ENCODE assay signal across 30 cellular contexts in the genomic region with DNA sequence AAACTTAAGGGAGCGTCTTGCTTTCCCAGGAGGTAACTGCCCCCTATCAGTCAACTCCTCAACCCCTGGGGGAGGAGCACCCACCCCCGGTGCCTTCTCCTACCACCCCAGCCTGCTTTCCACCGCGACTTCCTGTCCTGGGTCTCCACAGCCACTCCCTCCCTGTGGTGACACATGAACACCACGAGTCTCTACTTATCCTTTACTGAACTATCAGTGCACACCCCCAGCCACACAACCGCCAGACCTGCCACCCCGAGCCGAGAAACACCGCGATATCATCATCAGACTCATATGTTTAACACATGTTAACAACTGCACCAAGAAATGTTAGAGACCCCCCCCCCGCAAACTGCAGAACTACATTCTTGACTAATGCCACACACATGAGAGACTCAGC. TPM values are rescaled to one million over a fixed set of nuclear protein-coding genes. Genes with fewer than 3 reads are reported as not detected.
DNase-seq lines count a peak whose midpoint lies in the region; ATAC-seq, FAIRE-seq and TF ChIP-seq lines count a peak whose summit lies in the region.
"Had no signal": no experiment of that assay in that cellular context is flagged by ENCODE, and none has a peak within 500 bp of the region (broad histone marks: within the 10 kb centered on the region; RNA-seq: fewer than 3 reads in every experiment).

No MANE protein-coding gene starts in this region.

- H3F3A ChIP-seq in GM23338 (replicated peaks; ENCODE audit: low read depth), result no peaks in the 10 kb centered on the region

- H3K4me1 Mint-ChIP-seq in T-helper 2 cell treated with Interferon-gamma antibody and Interleukin-4, amounts not matched to agents 5 μg/mL and 100 μg/mL, for 36 hours (ENCODE audit: low read depth), result peaks cover 25% of the 10 kb centered on the region
- peaks cover 23% of the 10 kb centered on the region for H3K4me1 Mint-ChIP-seq in GM23338

- POLR2A ChIA-PET in H1 (lab: Charles Lee; ENCODE audit: partially characterized antibody), result no interaction called here

- H3K9me3 ChIP-seq in H1 (ENCODE audit: insufficient read depth in 2 of 2, low read depth in 1 of 2, low read length in 1 of 2), result no peaks in the 10 kb centered on the region
- no peaks in the 10 kb centered on the region for H3K9me3 ChIP-seq in vagina
- H3K9me3 ChIP-seq: gastroesophageal sphincter, left lung had no signal

- H2AK5ac ChIP-seq in H1 (ENCODE audit: low read depth, low read length), result no peak overlapping the region

- peak overlapping the region; percentile 14; the same call in 1 of the 2 replicates for H2BK12ac ChIP-seq in H1 (ENCODE audit: low read depth, low read length)

- H4K20me1 ChIP-seq in H1 (replicated peaks in 1 of 2; ENCODE audit: control insufficient read depth in 1 of 2, insufficient read depth in 2 of 2, low read length in 2 of 2) (no peaks in the 10 kb centered on the region), GM23338 (replicated peaks; ENCODE audit: insufficient read depth) (no peaks in the 10 kb centered on the region)

- no peak overlapping the region for H2BK120ac ChIP-seq in H1 (replicated peaks; ENCODE audit: low read depth, low read length)

- H2BK20ac ChIP-seq in H1 (ENCODE audit: low read length), result no peak overlapping the region

- WGBS in H1 (ENCODE audit: extremely low coverage in 1 of 2, insufficient coverage in 1 of 2, insufficient read length in 1 of 2, insufficient replicate concordance in 2 of 2, low coverage in 1 of 2, low lambda C conversion rate in 2 of 2, missing lambda C conversion rate in 1 of 2), 2 experiments, result 86% methylated on average over 8 of the region's 11 CpGs; no CpG with 5 or more reads in 1 of the 2 experiments

- no peak overlapping the region for H2BK15ac ChIP-seq in H1 (ENCODE audit: low read length)

- H3K27ac ChIP-seq in H1 (ENCODE audit: low read depth, low read length) (no peak overlapping the region), vagina (no peak overlapping the region), GM23338 (ENCODE audit: low read depth) (no peak overlapping the region)
- H3K27ac ChIP-seq: GM23248, left lung had no signal

- CTCF ChIA-PET in H1 (lab: Charles Lee; ENCODE audit: partially characterized antibody), result interaction anchor here (1.4 to 10.0 kb wide), 2 partner anchors 18 to 102 kb away, joined by 7 to 103 read pairs; no protein-coding TSS in a partner anchor

- no peak overlapping the region for H3K4me3 ChIP-seq in H1 (ENCODE audit: extremely low read depth in 1 of 4, insufficient read depth in 2 of 4, low read depth in 3 of 4, low read length in 4 of 4)
- no peak overlapping the region for H3K4me3 ChIP-seq in vagina
- no peak overlapping the region for H3K4me3 ChIP-seq in GM23338
- H3K4me3 ChIP-seq: gastroesophageal sphincter, GM23248, left lung had no signal

- no peak for TF ChIP-seq EP300 in H1 (IDR thresholded peaks at IDR 0.05; ENCODE audit: borderline replicate concordance in 1 of 2, low read depth in 2 of 2, low read length in 2 of 2)

- H4K5ac ChIP-seq in H1 (ENCODE audit: insufficient read length, low read depth, low read length), result no peak overlapping the region

- H2AFZ ChIP-seq in H1 (ENCODE audit: low read length) (no peak overlapping the region), GM23338 (no peak overlapping the region)
- H2AFZ ChIP-seq: GM23248 had no signal

- H3K36me3 ChIP-seq in H1 (ENCODE audit: control insufficient read depth in 2 of 4, insufficient read depth in 4 of 4, low read length in 3 of 4) (no peaks in the 10 kb centered on the region), vagina (peaks cover 0 to 4% of the 10 kb centered on the region in 2 donors), GM23338 (ENCODE audit: insufficient read depth) (no peaks in the 10 kb centered on the region)
- H3K36me3 ChIP-seq: left lung had no signal

- no peaks in the 10 kb centered on the region for H3K9me3 Mint-ChIP-seq in T-helper 2 cell treated with Interferon-gamma antibody and Interleukin-4, amounts not matched to agents 5 μg/mL and 100 μg/mL, for 36 hours
- H3K9me3 Mint-ChIP-seq in GM23338, result no peaks in the 10 kb centered on the region
- H3K9me3 Mint-ChIP-seq: activated B cell treated with CpG ODN at 0.5 μM for 24 hours; activated naive CD8-positive, alpha-beta T cell treated with anti-CD3 and anti-CD28 coated beads for 36 hours; CD4-positive, alpha-beta T cell; dendritic cell treated with granulocyte-macrophage colony-stimulating factor and Interleukin-4, amounts not matched to agents 40 ng/mL and 50 ng/mL, for 4 days had no signal

- H3K79me1 ChIP-seq in H1 (ENCODE audit: low read depth, low read length), result no peaks in the 10 kb centered on the region

- intact Hi-C loops in vagina (cut with DNase I), result no loop called here

- H3K4me1 ChIP-seq in H1 (replicated peaks in 1 of 4; ENCODE audit: control insufficient read depth in 3 of 4, insufficient read depth in 4 of 4, low read length in 3 of 4), result peaks cover 0 to 12% (median 8%) of the 10 kb centered on the region in 4 experiments; a peak in 4 of 7 replicates
- no peaks in the 10 kb centered on the region for H3K4me1 ChIP-seq in vagina
- peaks cover 25% of the 10 kb centered on the region for H3K4me1 ChIP-seq in GM23338 (ENCODE audit: insufficient read depth)
- H3K4me1 ChIP-seq: left lung had no signal

- no peak for ATAC-seq in GM23338
- no peak for ATAC-seq in GM18909 (IDR thresholded peaks at IDR 0.05; ENCODE audit: poor library complexity, unreplicated experiment)
- ATAC-seq: gastroesophageal sphincter, left lung, PC-3, Right ventricle myocardium inferior had no signal

- TF ChIP-seq CTCF in H1 (IDR thresholded peaks at IDR 0.05; ENCODE audit: control extremely low read depth in 1 of 3, insufficient read depth in 1 of 3, low read depth in 1 of 3, low read length in 3 of 3) (no peak), vagina (IDR thresholded peaks at IDR 0.05) (no peak), GM23338 (conservative IDR thresholded peaks at IDR 0.05; ENCODE audit: low read depth in 2 of 2) (no peak)

- TF ChIP-seq POLR2A in H1 (IDR thresholded peaks at IDR 0.05; ENCODE audit: control extremely low read depth in 1 of 2, low read depth in 2 of 2, low read length in 2 of 2) (no peak), vagina (IDR thresholded peaks at IDR 0.05) (no peak)

- no peaks in the 10 kb centered on the region for H3K23me2 ChIP-seq in H1 (ENCODE audit: low read depth, low read length)

- FAIRE-seq in H1 (lab: Jason Lieb, UNC), result no peak
- FAIRE-seq: D721Med, GM12891 had no signal

- no peak overlapping the region for H3K4ac ChIP-seq in H1 (replicated peaks; ENCODE audit: insufficient read length, low read depth, low read length)

- H2BK5ac ChIP-seq in H1 (ENCODE audit: low read depth, low read length), result no peak overlapping the region; the same call in 1 of the 2 replicates

- no peak overlapping the region; the same call in 1 of the 2 replicates for H3K18ac ChIP-seq in H1 (ENCODE audit: extremely low read depth, low read length)

- H3K27ac Mint-ChIP-seq in T-helper 2 cell treated with Interferon-gamma antibody and Interleukin-4, amounts not matched to agents 5 μg/mL and 100 μg/mL, for 36 hours, result peak overlapping the region; percentile 40
- no peak overlapping the region for H3K27ac Mint-ChIP-seq in GM23338
- H3K27ac Mint-ChIP-seq: activated B cell treated with CpG ODN at 0.5 μM for 24 hours; activated naive CD8-positive, alpha-beta T cell treated with anti-CD3 and anti-CD28 coated beads for 36 hours; CD4-positive, alpha-beta T cell; dendritic cell treated with granulocyte-macrophage colony-stimulating factor and Interleukin-4, amounts not matched to agents 40 ng/mL and 50 ng/mL, for 4 days had no signal

- no peak overlapping the region for H3K14ac ChIP-seq in H1 (ENCODE audit: insufficient read length)

- H3K79me2 ChIP-seq in H1 (ENCODE audit: control insufficient read depth in 1 of 2, insufficient read depth in 2 of 2, low read length in 2 of 2), result no peaks in the 10 kb centered on the region
- H3K79me2 ChIP-seq in GM23338 (replicated peaks; ENCODE audit: insufficient read depth), result no peaks in the 10 kb centered on the region

- H3K27me3 ChIP-seq in H1 (replicated peaks in 1 of 4; ENCODE audit: control insufficient read depth in 3 of 4, extremely low read depth in 1 of 4, insufficient read depth in 3 of 4, low read length in 3 of 4) (no peaks in the 10 kb centered on the region), vagina (no peaks in the 10 kb centered on the region), GM23338 (ENCODE audit: insufficient read depth) (no peaks in the 10 kb centered on the region)
- H3K27me3 ChIP-seq: gastroesophageal sphincter, left lung had no signal

- H3K4me2 ChIP-seq in H1 (ENCODE audit: insufficient read depth in 1 of 2, low read depth in 2 of 2, low read length in 2 of 2) (no peak overlapping the region), GM23338 (no peak overlapping the region)

- peaks cover 18% of the 10 kb centered on the region for H3K27me3 Mint-ChIP-seq in T-helper 2 cell treated with Interferon-gamma antibody and Interleukin-4, amounts not matched to agents 5 μg/mL and 100 μg/mL, for 36 hours (ENCODE audit: low read depth)
- H3K27me3 Mint-ChIP-seq in GM23338 (ENCODE audit: insufficient read depth, low read depth, poor library complexity), result peaks cover 5% of the 10 kb centered on the region

- no peak overlapping the region for H4K91ac ChIP-seq in H1 (replicated peaks; ENCODE audit: insufficient read length, low read length)

- peak; percentile 53 for DNase-seq in activated CD8-positive, alpha-beta memory T cell treated with anti-CD3 and anti-CD28 coated beads for 24 hours
- no peak for DNase-seq in activated CD8-positive, alpha-beta memory T cell treated with anti-CD3 and anti-CD28 coated beads, Interleukin-2, amount 50 U/mL, for 4 hours
- no peak for DNase-seq in T-helper 2 cell treated with Interferon-gamma antibody and Interleukin-4, amounts not matched to agents 5 μg/mL and 100 μg/mL, for 36 hours (ENCODE audit: low spot score)
- DNase-seq in H1 (ENCODE audit: low read depth in 1 of 2, low spot score in 2 of 2), result peak in 1 of 2 experiments; percentile 39
- peak; percentile 52 to 85 for DNase-seq in vagina (ENCODE audit: extremely low spot score in 2 of 2)
- no peak for DNase-seq in GM23338 (ENCODE audit: low spot score)
- DNase-seq in NCI-H1436 treated with DMSO at 0.1 percent for 48 hours (lab: John Stamatoyannopoulos, UW), result no peak
- DNase-seq: activated B cell treated with CpG ODN at 0.5 μM for 24 hours; activated CD4-positive, alpha-beta T cell treated with anti-CD3 and anti-CD28 coated beads, Interleukin-2, amount 50 U/mL, for 4 hours; activated effector memory CD4-positive, alpha-beta T cell treated with Interleukin-2 at 50 U/mL for 16 hours; activated naive CD8-positive, alpha-beta T cell treated with anti-CD3 and anti-CD28 coated beads for 36 hours; AML-193; CD4-positive, alpha-beta T cell; central memory CD4-positive, alpha-beta T cell; GM23248; hypothalamus; left lung; mesenchymal stem cell; NCI-H1436; NCI-H446 treated with DMSO at 0.1 percent for 48 hours; PC-3; stimulated activated CD4-positive, alpha-beta T cell treated with anti-CD3 and anti-CD28 coated beads, Interleukin-15, amount 100 ng/mL, for 24 hours; stimulated activated naive CD4-positive, alpha-beta T cell treated with Interleukin-2 at 50 U/mL for 16 hours had no signal

- no peak overlapping the region for H3K56ac ChIP-seq in H1 (replicated peaks; ENCODE audit: insufficient read length, low read depth, low read length)

- no peaks in the 10 kb centered on the region for H3K36me3 Mint-ChIP-seq in T-helper 2 cell treated with Interferon-gamma antibody and Interleukin-4, amounts not matched to agents 5 μg/mL and 100 μg/mL, for 36 hours (ENCODE audit: low read depth)
- no peaks in the 10 kb centered on the region for H3K36me3 Mint-ChIP-seq in GM23338 (ENCODE audit: low read depth)
- H3K36me3 Mint-ChIP-seq: activated naive CD8-positive, alpha-beta T cell treated with anti-CD3 and anti-CD28 coated beads for 36 hours had no signal

- TF ChIP-seq RAD21 in H1 (IDR thresholded peaks at IDR 0.05 in 1 of 2, conservative IDR thresholded peaks at IDR 0.05 in 1 of 2; ENCODE audit: low read depth in 2 of 2, low read length in 2 of 2), result no peak

- H3K9ac ChIP-seq in H1 (replicated peaks in 1 of 4; ENCODE audit: extremely low read depth in 1 of 4, low read depth in 3 of 4, low read length in 3 of 4), result no peak overlapping the region
- H3K9ac ChIP-seq: GM23248 had no signal

- H4K8ac ChIP-seq in H1 (ENCODE audit: extremely low read depth, insufficient read depth, low read length), result no peak overlapping the region

- H3K4me3 Mint-ChIP-seq in T-helper 2 cell treated with Interferon-gamma antibody and Interleukin-4, amounts not matched to agents 5 μg/mL and 100 μg/mL, for 36 hours, result no peak overlapping the region
- H3K4me3 Mint-ChIP-seq in GM23338, result no peak overlapping the region
- H3K4me3 Mint-ChIP-seq: activated B cell treated with CpG ODN at 0.5 μM for 24 hours; activated naive CD8-positive, alpha-beta T cell treated with anti-CD3 and anti-CD28 coated beads for 36 hours; CD4-positive, alpha-beta T cell; dendritic cell treated with granulocyte-macrophage colony-stimulating factor and Interleukin-4, amounts not matched to agents 40 ng/mL and 50 ng/mL, for 4 days had no signal

- H3K23ac ChIP-seq in H1 (ENCODE audit: insufficient read length), result no peak overlapping the region

- 0 out of 2 replicates have a peak, but pooled peaks cover 7% of the 10 kb centered on the region for H3K9me2 ChIP-seq in GM23338 (ENCODE audit: insufficient read depth)

RNA-seq across cellular contexts. Expression of a gene that starts 43.3 kb away (rescaled TPM):
- total RNA-seq in H1 (2021; fragmentation: NEBNext Ultra II Directional; extraction: Animal tissue kit (Norgen Biotek cat#: 25700)), result 0.42 and 0.74 TPM in 2 replicates
- polyA plus RNA-seq in H1 (2011; rRNA removed) (0.22 and 0.24 TPM in 2 replicates), GM23338 (2016; fragmentation: Nextera tagmentation; extraction: Ambion mirVana) (0.03 and 0.05 TPM in 2 replicates)
- polyA plus RNA-seq in H1 (2011; cell fraction: cytosol; rRNA removed), result 0.28 TPM
- 0.48 TPM for polyA plus RNA-seq in H1 (2011; cell fraction: nucleus; rRNA removed)
- 0.30 to 0.43 TPM (median 0.36 TPM) in 4 replicates for polyA plus RNA-seq in H1 (2012, experiment 1 of 2)
- polyA plus RNA-seq in H1 (2012, experiment 2 of 2), result 0.12 TPM
- polyA plus RNA-seq in H1 (2013, experiment 1 of 2), result 0.16 TPM
- polyA plus RNA-seq in H1 (2013, experiment 2 of 2), result 0.18 TPM
- 0.91 and 2.0 TPM in 2 replicates for polyA minus RNA-seq in H1 (2011; rRNA and poly(A)+ RNA removed)
- polyA minus RNA-seq in H1 (2011; cell fraction: cytosol; rRNA and poly(A)+ RNA removed), result 0.59 TPM
- 0.80 TPM for polyA minus RNA-seq in H1 (2011; cell fraction: nucleus; rRNA and poly(A)+ RNA removed)
- 9.6 TPM for total RNA-seq in vagina
- total RNA-seq in GM23338 (2014; rRNA removed; shearing (Covaris generic)), result 0.24 and 0.35 TPM in 2 replicates
- total RNA-seq: activated naive CD8-positive, alpha-beta T cell treated with anti-CD3 and anti-CD28 coated beads for 36 hours; pulmonary artery endothelial cell had no signal
- polyA plus RNA-seq: GM23248 had no signal

Comparison
In these comparisons a context has a peak if more than half of its experiments do, and no peak if none do; other contexts are left out.
1. DNase-seq: peak in activated CD8-positive, alpha-beta memory T cell treated with anti-CD3 and anti-CD28 coated beads for 24 hours (single experiment) and vagina (2 of 2); none in activated CD8-positive, alpha-beta memory T cell treated with anti-CD3 and anti-CD28 coated beads, Interleukin-2, amount 50 U/mL, for 4 hours (single experiment), T-helper 2 cell treated with Interferon-gamma antibody and Interleukin-4, amounts not matched to agents 5 μg/mL and 100 μg/mL, for 36 hours (single experiment), GM23338 (single experiment) and NCI-H1436 treated with DMSO at 0.1 percent for 48 hours (single experiment).